In genomic region chr6:28775052-28775376, GRCh38 we compare ENCODE assay signal across 24 cellular contexts.
DNase-seq lines count a peak whose midpoint lies in the region; ATAC-seq, FAIRE-seq and TF ChIP-seq lines count a peak whose summit lies in the region.
"Had no signal": no experiment of that assay in that cellular context is flagged by ENCODE, and none has a peak within 500 bp of the region (broad histone marks: within the 10 kb centered on the region; RNA-seq: fewer than 3 reads in every experiment).

No MANE protein-coding gene starts in this region.

- no peaks in the 10 kb centered on the region for H4K20me1 ChIP-seq in astrocyte (ENCODE audit: insufficient read depth, low read length)

- FAIRE-seq in astrocyte (lab: Jason Lieb, UNC), result no peak
- FAIRE-seq: A549, endothelial cell of umbilical vein, K562 had no signal

- H3K27ac ChIP-seq in HEK293 (ENCODE audit: extremely low read depth, low read depth, low read length) (no peak overlapping the region), astrocyte (ENCODE audit: low read depth, low read length) (no peak overlapping the region)
- H3K27ac ChIP-seq in naive thymus-derived CD4-positive, alpha-beta T cell (ENCODE audit: low read depth, low read length), result no peak overlapping the region
- H3K27ac ChIP-seq: A549, adrenal gland, breast epithelium, PC-9, right lobe of liver, SJCRH30, upper lobe of left lung had no signal

- H3K4me1 ChIP-seq in HEK293 (ENCODE audit: control insufficient read depth, insufficient read depth, low read length) (peaks cover 19% of the 10 kb centered on the region), astrocyte (ENCODE audit: insufficient read depth, low read length) (no peaks in the 10 kb centered on the region)
- H3K4me1 ChIP-seq in naive thymus-derived CD4-positive, alpha-beta T cell (ENCODE audit: control insufficient read depth in 2 of 2, insufficient read depth in 2 of 2, low read length in 2 of 2), result no peaks in the 10 kb centered on the region
- H3K4me1 ChIP-seq: A549, adrenal gland, breast epithelium, right lobe of liver, SJCRH30 had no signal

- peaks cover 5% of the 10 kb centered on the region for H3K9me3 Mint-ChIP-seq in activated CD8-positive, alpha-beta memory T cell treated with anti-CD3 and anti-CD28 coated beads, Interleukin-2, amount 10 ng/mL, durations not matched to agents 7 days and 5 days (ENCODE audit: low read depth)
- peaks cover 26% of the 10 kb centered on the region for H3K9me3 Mint-ChIP-seq in astrocyte (ENCODE audit: unreplicated experiment)
- H3K9me3 Mint-ChIP-seq in naive thymus-derived CD4-positive, alpha-beta T cell, result peaks cover 4 to 86% (median 33%) of the 10 kb centered on the region in 11 donors

- CTCF ChIA-PET in activated CD8-positive, alpha-beta memory T cell treated with anti-CD3 and anti-CD28 coated beads, Interleukin-2, amount 10 ng/mL, durations not matched to agents 7 days and 5 days (lab: Charles Lee), result no interaction called here
- CTCF ChIA-PET in HEK293 (lab: Yijun Ruan, JAX), result no interaction called here
- CTCF ChIA-PET in naive thymus-derived CD4-positive, alpha-beta T cell (lab: Charles Lee), result no interaction called here

- peaks cover 88% of the 10 kb centered on the region for H3K27me3 ChIP-seq in astrocyte (ENCODE audit: insufficient read depth, low read length)
- peaks cover 29 to 85% of the 10 kb centered on the region in 2 donors for H3K27me3 ChIP-seq in naive thymus-derived CD4-positive, alpha-beta T cell (ENCODE audit: control insufficient read depth in 2 of 2, insufficient read depth in 2 of 2, low read length in 2 of 2)
- H3K27me3 ChIP-seq: SJCRH30 had no signal

- ATAC-seq in activated CD8-positive, alpha-beta memory T cell treated with anti-CD3 and anti-CD28 coated beads, Interleukin-2, amount 10 ng/mL, durations not matched to agents 7 days and 5 days, result no peak
- no peak for ATAC-seq in naive thymus-derived CD4-positive, alpha-beta T cell
- no peak for ATAC-seq in HG03469 (IDR thresholded peaks at IDR 0.05; ENCODE audit: unreplicated experiment)
- ATAC-seq: A549, K562, left colon, right lobe of liver had no signal

- H3K27me3 Mint-ChIP-seq in activated CD8-positive, alpha-beta memory T cell treated with anti-CD3 and anti-CD28 coated beads, Interleukin-2, amount 10 ng/mL, durations not matched to agents 7 days and 5 days, result peaks cover 89% of the 10 kb centered on the region
- peaks cover 91% of the 10 kb centered on the region for H3K27me3 Mint-ChIP-seq in astrocyte (ENCODE audit: low read depth, unreplicated experiment)
- peaks cover 92 to 95% (median 93%) of the 10 kb centered on the region in 5 donors for H3K27me3 Mint-ChIP-seq in naive thymus-derived CD4-positive, alpha-beta T cell

- no peak overlapping the region for H3K9ac ChIP-seq in astrocyte (ENCODE audit: low read length)

- H3K4me2 ChIP-seq in astrocyte (ENCODE audit: low read length), result no peak overlapping the region
- H3K4me2 ChIP-seq: A549, PC-9 had no signal

- DNase-seq in activated CD8-positive, alpha-beta memory T cell treated with anti-CD3 and anti-CD28 coated beads, Interleukin-2, amount 10 ng/mL, durations not matched to agents 7 days and 5 days, result no peak
- no peak for DNase-seq in activated CD8-positive, alpha-beta memory T cell treated with anti-CD3 and anti-CD28 coated beads, Interleukin-2, amount 50 U/mL, for 4 hours
- DNase-seq in astrocyte (ENCODE audit: low read depth) (no peak), HuH-7 (ENCODE audit: low spot score) (no peak), HCEC 1CT (no peak)
- no peak for DNase-seq in naive thymus-derived CD4-positive, alpha-beta T cell
- DNase-seq: activated CD4-positive, alpha-beta T cell treated with anti-CD3 and anti-CD28 coated beads, Interleukin-2, amount 50 U/mL, for 48 hours; adrenal gland; left colon; MG63; NCI-H1436 treated with DMSO at 0.1 percent for 48 hours; PC-9; posterior cingulate gyrus; right lobe of liver; SJCRH30 had no signal

- H3K79me2 ChIP-seq in astrocyte (ENCODE audit: insufficient read depth, low read length), result no peaks in the 10 kb centered on the region

- H3K4me3 Mint-ChIP-seq in activated CD8-positive, alpha-beta memory T cell treated with anti-CD3 and anti-CD28 coated beads, Interleukin-2, amount 10 ng/mL, durations not matched to agents 7 days and 5 days, result no peak overlapping the region
- peak overlapping the region; percentile 50 for H3K4me3 Mint-ChIP-seq in astrocyte (ENCODE audit: unreplicated experiment)
- peak overlapping the region in 7 of 10 donors; percentile 22 to 72 (median 47) for H3K4me3 Mint-ChIP-seq in naive thymus-derived CD4-positive, alpha-beta T cell
- H3K4me3 Mint-ChIP-seq: dendritic cell treated with granulocyte-macrophage colony-stimulating factor and Interleukin-4, amounts not matched to agents 40 ng/mL and 50 ng/mL, for 4 days; neural crest cell had no signal

- POLR2A ChIA-PET in HEK293 (lab: Yijun Ruan, JAX), result no interaction called here
- POLR2A ChIA-PET in naive thymus-derived CD4-positive, alpha-beta T cell (lab: Charles Lee), result no interaction called here

- peak overlapping the region; percentile 54 for H3K27ac Mint-ChIP-seq in activated CD8-positive, alpha-beta memory T cell treated with anti-CD3 and anti-CD28 coated beads, Interleukin-2, amount 10 ng/mL, durations not matched to agents 7 days and 5 days
- H3K27ac Mint-ChIP-seq in astrocyte (ENCODE audit: unreplicated experiment), result no peak overlapping the region
- peak overlapping the region in 7 of 9 donors; percentile 5 to 94 (median 83) for H3K27ac Mint-ChIP-seq in naive thymus-derived CD4-positive, alpha-beta T cell
- H3K27ac Mint-ChIP-seq: dendritic cell treated with granulocyte-macrophage colony-stimulating factor and Interleukin-4, amounts not matched to agents 40 ng/mL and 50 ng/mL, for 4 days had no signal

- H3K9me3 ChIP-seq in HEK293 (ENCODE audit: control insufficient read depth, insufficient read depth, low read depth, low read length) (no peaks in the 10 kb centered on the region), astrocyte (ENCODE audit: insufficient read depth, low read depth, low read length) (no peaks in the 10 kb centered on the region)
- peaks cover 0 to 12% (median 0%) of the 10 kb centered on the region in 3 experiments for H3K9me3 ChIP-seq in naive thymus-derived CD4-positive, alpha-beta T cell (ENCODE audit: control insufficient read depth in 2 of 3, low read length in 3 of 3)
- H3K9me3 ChIP-seq: A549, adrenal gland, breast epithelium, MG63, right lobe of liver, SJCRH30, upper lobe of left lung had no signal

- no peak overlapping the region for H2AFZ ChIP-seq in astrocyte (ENCODE audit: low read depth, low read length)
- H2AFZ ChIP-seq: PC-9 had no signal

- H3K4me1 Mint-ChIP-seq in activated CD8-positive, alpha-beta memory T cell treated with anti-CD3 and anti-CD28 coated beads, Interleukin-2, amount 10 ng/mL, durations not matched to agents 7 days and 5 days, result no peaks in the 10 kb centered on the region
- peaks cover 3% of the 10 kb centered on the region for H3K4me1 Mint-ChIP-seq in astrocyte (ENCODE audit: low read depth, unreplicated experiment)
- peaks cover 6 to 17% (median 14%) of the 10 kb centered on the region in 7 donors for H3K4me1 Mint-ChIP-seq in naive thymus-derived CD4-positive, alpha-beta T cell

- peaks cover 14% of the 10 kb centered on the region for H3K36me3 Mint-ChIP-seq in activated CD8-positive, alpha-beta memory T cell treated with anti-CD3 and anti-CD28 coated beads, Interleukin-2, amount 10 ng/mL, durations not matched to agents 7 days and 5 days
- peaks cover 4% of the 10 kb centered on the region for H3K36me3 Mint-ChIP-seq in astrocyte (ENCODE audit: low read depth, unreplicated experiment)
- peaks cover 0 to 42% (median 11%) of the 10 kb centered on the region in 5 donors for H3K36me3 Mint-ChIP-seq in naive thymus-derived CD4-positive, alpha-beta T cell

- intact Hi-C loops in naive thymus-derived CD4-positive, alpha-beta T cell (cut with micrococcal nuclease), result loop anchor here in 1 of 2 donors (5.0 kb wide), 1 partner anchor 37 kb away; no protein-coding TSS in a partner anchor

- H3K36me3 ChIP-seq in HEK293 (ENCODE audit: control insufficient read depth in 2 of 2, insufficient read depth in 1 of 2, low read length in 2 of 2) (no peaks in the 10 kb centered on the region), astrocyte (ENCODE audit: insufficient read depth, low read length) (no peaks in the 10 kb centered on the region)
- H3K36me3 ChIP-seq in naive thymus-derived CD4-positive, alpha-beta T cell (ENCODE audit: control insufficient read depth in 2 of 3, insufficient read depth in 3 of 3, low read length in 3 of 3), result no peaks in the 10 kb centered on the region
- H3K36me3 ChIP-seq: adrenal gland, breast epithelium, MG63, right lobe of liver, SJCRH30, upper lobe of left lung had no signal

- TF ChIP-seq CTCF in HEK293 (tag by site-specific recombination; IDR thresholded peaks at IDR 0.05), result no peak
- no peak for TF ChIP-seq CTCF in astrocyte (IDR thresholded peaks at IDR 0.05; ENCODE audit: insufficient read depth, low read depth, low read length)

- no peak overlapping the region for H3K4me3 ChIP-seq in HEK293 (ENCODE audit: low read depth, low read length)
- no peak overlapping the region for H3K4me3 ChIP-seq in astrocyte (ENCODE audit: insufficient read depth, low read depth, low read length)
- H3K4me3 ChIP-seq in naive thymus-derived CD4-positive, alpha-beta T cell (ENCODE audit: low read length), result no peak overlapping the region
- H3K4me3 ChIP-seq: A549, adrenal gland, breast epithelium, K562, MG63, PC-9, right lobe of liver, SJCRH30, upper lobe of left lung had no signal

TF ChIP-seq in HEK293, 187 proteins besides CTCF, POLR2A, EP300 and RAD21:
- TF ChIP-seq ZNF366 (tag by site-specific recombination; conservative IDR thresholded peaks at IDR 0.05), result no peak
- peak; percentile 5; the same call in 1 of the 2 replicates for TF ChIP-seq ZNF596 (tag by site-specific recombination; IDR thresholded peaks at IDR 0.05)
- TF ChIP-seq MYNN (tag by site-specific recombination; IDR thresholded peaks at IDR 0.05; ENCODE audit: borderline replicate concordance), result no peak
